In genomic region chr3:124826703-124827102, GRCh38 we compare ENCODE assay signal across 11 cellular contexts.
DNase-seq lines count a peak whose midpoint lies in the region; ATAC-seq and TF ChIP-seq lines count a peak whose summit lies in the region.
"Had no signal": no experiment of that assay in that cellular context is flagged by ENCODE, and none has a peak within 500 bp of the region (broad histone marks: within the 10 kb centered on the region; RNA-seq: fewer than 3 reads in every experiment).

No MANE protein-coding gene starts in this region.

- H2BK12ac ChIP-seq in mesenchymal stem cell (ENCODE audit: low read length in 2 of 2): no peak overlapping the region

- H2AK5ac ChIP-seq in mesenchymal stem cell (ENCODE audit: low read length, severe bottlenecking): no peak overlapping the region

- no peaks in the 10 kb centered on the region for H3K9me3 ChIP-seq in HUES48 (ENCODE audit: control insufficient read depth, insufficient read depth, low read length)
- no peaks in the 10 kb centered on the region for H3K9me3 ChIP-seq in mesenchymal stem cell (ENCODE audit: control insufficient read depth, low read length)
- no peaks in the 10 kb centered on the region for H3K9me3 ChIP-seq in body of pancreas
- H3K9me3 ChIP-seq: BLaER1 treated with 17β-estradiol and CSF1 and Interleukin-3, amounts not matched to agents 10 nM and 100 nM had no signal

- H3K4ac ChIP-seq in mesenchymal stem cell (ENCODE audit: low read depth in 1 of 2, low read length in 2 of 2): no peak overlapping the region

- no peak overlapping the region for H3K4me3 ChIP-seq in HUES48 (ENCODE audit: low read depth, low read length)
- no peak overlapping the region for H3K4me3 ChIP-seq in coronary artery
- no peak overlapping the region for H3K4me3 ChIP-seq in mesenchymal stem cell (ENCODE audit: insufficient read depth in 1 of 2, low read depth in 1 of 2, low read length in 2 of 2)
- H3K4me3 ChIP-seq in body of pancreas: no peak overlapping the region
- H3K4me3 ChIP-seq: BLaER1 treated with 17β-estradiol and CSF1 and Interleukin-3, amounts not matched to agents 10 nM and 100 nM had no signal

- H3K18ac ChIP-seq in mesenchymal stem cell (ENCODE audit: low read depth in 1 of 2, low read length in 2 of 2): no peak overlapping the region

- intact Hi-C loops in body of pancreas (cut with DNase I): no loop called here

- no peak overlapping the region for H2BK15ac ChIP-seq in mesenchymal stem cell (ENCODE audit: low read depth, poor library complexity, severe bottlenecking)

- H3K27me3 ChIP-seq in HUES48 (ENCODE audit: control insufficient read depth, insufficient read depth, low read length): no peaks in the 10 kb centered on the region
- H3K27me3 ChIP-seq in mesenchymal stem cell (ENCODE audit: control insufficient read depth in 1 of 2, insufficient read depth in 1 of 2, low read length in 2 of 2): no peaks in the 10 kb centered on the region
- no peaks in the 10 kb centered on the region for H3K27me3 ChIP-seq in body of pancreas
- H3K27me3 ChIP-seq: BLaER1 treated with 17β-estradiol and CSF1 and Interleukin-3, amounts not matched to agents 10 nM and 100 nM had no signal

- H3K79me1 ChIP-seq in mesenchymal stem cell (replicated peaks; ENCODE audit: low read length, poor library complexity, severe bottlenecking): peaks cover 29% of the 10 kb centered on the region

- H3K4me1 ChIP-seq in HUES48 (ENCODE audit: control insufficient read depth, insufficient read depth, low read length): peaks cover 55% of the 10 kb centered on the region
- peaks cover 13% of the 10 kb centered on the region for H3K4me1 ChIP-seq in mesenchymal stem cell (ENCODE audit: control insufficient read depth, insufficient read depth, low read depth, low read length)
- H3K4me1 ChIP-seq in body of pancreas: no peaks in the 10 kb centered on the region

- H3K23ac ChIP-seq in mesenchymal stem cell (ENCODE audit: low read length in 2 of 2): no peak overlapping the region

- 0% methylated on average over 1 of the region's 3 CpGs for WGBS in mesenchymal stem cell
- 41 to 50% methylated on average over 3 of the region's 3 CpGs for WGBS in body of pancreas, 2 donors

- TF ChIP-seq POLR2A in body of pancreas (IDR thresholded peaks at IDR 0.05): no peak

- TF ChIP-seq CTCF in 22Rv1 (IDR thresholded peaks at IDR 0.05): no peak
- TF ChIP-seq CTCF in coronary artery (IDR thresholded peaks at IDR 0.05): no peak
- no peak for TF ChIP-seq CTCF in body of pancreas (IDR thresholded peaks at IDR 0.05)
- no peak for TF ChIP-seq CTCF in GM20000 (IDR thresholded peaks at IDR 0.05; ENCODE audit: extremely low read depth, missing control alignments)

- no peak for DNase-seq in coronary artery (ENCODE audit: low spot score)
- DNase-seq in mesenchymal stem cell: peak; percentile 92
- no peak for DNase-seq in COLO668 (lab: John Stamatoyannopoulos, UW; ENCODE audit: unreplicated experiment)
- DNase-seq in body of pancreas: no peak
- DNase-seq in GM20000 (ENCODE audit: low spot score): no peak
- DNase-seq in retina: no peak
- DNase-seq: Karpas-422 had no signal

- no peak overlapping the region for H4K91ac ChIP-seq in mesenchymal stem cell (ENCODE audit: low read length)

- no peak for ATAC-seq in body of pancreas
- ATAC-seq: Right ventricle myocardium inferior had no signal

- H3K36me3 ChIP-seq in HUES48 (ENCODE audit: control insufficient read depth, insufficient read depth, low read length) (peaks cover 21% of the 10 kb centered on the region), mesenchymal stem cell (ENCODE audit: control insufficient read depth in 1 of 2, insufficient read depth in 2 of 2, low read depth in 1 of 2, low read length in 2 of 2) (peaks cover 19 to 56% of the 10 kb centered on the region in 2 experiments), body of pancreas (replicated peaks in 1 of 2; ENCODE audit: insufficient read depth in 1 of 2, low read depth in 2 of 2) (no peaks in the 10 kb centered on the region)

- no peak overlapping the region for H4K8ac ChIP-seq in mesenchymal stem cell (ENCODE audit: low read length)

- no peak overlapping the region for H2BK5ac ChIP-seq in mesenchymal stem cell (ENCODE audit: low read depth, low read length, poor library complexity, severe bottlenecking)

- no peak overlapping the region for H2BK120ac ChIP-seq in mesenchymal stem cell (ENCODE audit: low read depth, low read length)

- no peak overlapping the region for H3K4me2 ChIP-seq in mesenchymal stem cell (ENCODE audit: low read length, poor library complexity, severe bottlenecking)

- H3K14ac ChIP-seq in mesenchymal stem cell (ENCODE audit: low read length in 2 of 2): no peak overlapping the region

- H3K9ac ChIP-seq in HUES48 (ENCODE audit: low read depth, low read length): peak overlapping the region; percentile 59; the same call in 1 of the 2 replicates
- peak overlapping the region; percentile 62 for H3K9ac ChIP-seq in mesenchymal stem cell (ENCODE audit: low read length)
- H3K9ac ChIP-seq: BLaER1 treated with 17β-estradiol and CSF1 and Interleukin-3, amounts not matched to agents 10 nM and 100 nM had no signal

- peak overlapping the region; percentile 34; the same call in 1 of the 2 replicates for H3K27ac ChIP-seq in 22Rv1
- peak overlapping the region; percentile 99 for H3K27ac ChIP-seq in HUES48 (ENCODE audit: low read depth, low read length)
- peak overlapping the region; percentile 48 to 52 for H3K27ac ChIP-seq in coronary artery
- H3K27ac ChIP-seq in mesenchymal stem cell (ENCODE audit: low read length, poor library complexity, severe bottlenecking): peak overlapping the region; percentile 21
- H3K27ac ChIP-seq in body of pancreas: no peak overlapping the region
- H3K27ac ChIP-seq: BLaER1 treated with 17β-estradiol and CSF1 and Interleukin-3, amounts not matched to agents 10 nM and 100 nM had no signal

- H2AFZ ChIP-seq in mesenchymal stem cell (ENCODE audit: low read depth, low read length): no peak overlapping the region

Comparison
In these comparisons a context has a peak if more than half of its experiments do, and no peak if none do; other contexts are left out.
1. H3K27ac ChIP-seq: peak in 22Rv1 (single experiment), HUES48 (single experiment), coronary artery (2 of 2) and mesenchymal stem cell (single experiment); none in body of pancreas (0 of 4).